ENCODE assay signal across 10 cellular contexts in genomic region chr2:120594856-120595685, GRCh38.
DNase-seq lines count a peak whose midpoint lies in the region; ATAC-seq and TF ChIP-seq lines count a peak whose summit lies in the region.
"Had no signal": no experiment of that assay in that cellular context is flagged by ENCODE, and none has a peak within 500 bp of the region (broad histone marks: within the 10 kb centered on the region; RNA-seq: fewer than 3 reads in every experiment).

No MANE protein-coding gene starts in this region.

- DNase-seq in DMS 273 (lab: John Stamatoyannopoulos, UW; ENCODE audit: unreplicated experiment) (peak; percentile 36), DMS 273 treated with DMSO at 0.1 percent for 48 hours (lab: John Stamatoyannopoulos, UW) (no peak), NCI-H2196 treated with DMSO at 0.1 percent for 48 hours (lab: John Stamatoyannopoulos, UW; ENCODE audit: unreplicated experiment) (peak; percentile 24), foreskin keratinocyte (peak; percentile 31 to 48), spleen (peak; percentile 53), GM20000 (ENCODE audit: low spot score) (no peak), OCI-LY7 (ENCODE audit: low spot score) (no peak)
- DNase-seq: T1000 had no signal

- H3K4me2 ChIP-seq in OCI-LY7 (ENCODE audit: low read length), result no peak overlapping the region

- POLR2A ChIA-PET in OCI-LY7 (lab: Charles Lee), result no interaction called here

- no peak for TF ChIP-seq CTCF in foreskin keratinocyte (conservative IDR thresholded peaks at IDR 0.05)
- TF ChIP-seq CTCF in spleen (IDR thresholded peaks at IDR 0.05 in 8 of 11, conservative IDR thresholded peaks at IDR 0.05 in 3 of 11), result no peak
- TF ChIP-seq CTCF in GM20000 (IDR thresholded peaks at IDR 0.05; ENCODE audit: extremely low read depth, missing control alignments), result no peak
- TF ChIP-seq CTCF in OCI-LY7 (conservative IDR thresholded peaks at IDR 0.05; ENCODE audit: low read length), result no peak

- H3K27me3 ChIP-seq in foreskin keratinocyte, result peaks cover 5% of the 10 kb centered on the region
- peaks cover 0 to 41% (median 0%) of the 10 kb centered on the region in 7 donors for H3K27me3 ChIP-seq in spleen (replicated peaks in 1 of 7)

- H3K36me3 ChIP-seq in spleen (no peaks in the 10 kb centered on the region), OCI-LY7 (ENCODE audit: insufficient read depth, low read length) (no peaks in the 10 kb centered on the region)

- no peaks in the 10 kb centered on the region for H4K20me1 ChIP-seq in OCI-LY7 (ENCODE audit: insufficient read depth, low read length)

- peaks cover 6% of the 10 kb centered on the region for H3K4me1 ChIP-seq in foreskin keratinocyte
- no peaks in the 10 kb centered on the region for H3K4me1 ChIP-seq in spleen
- H3K4me1 ChIP-seq in OCI-LY7 (ENCODE audit: insufficient read depth, low read length, poor library complexity, severe bottlenecking), result no peaks in the 10 kb centered on the region

- no peak overlapping the region for H3K27ac ChIP-seq in foreskin keratinocyte
- H3K27ac ChIP-seq in spleen, result no peak overlapping the region
- no peak overlapping the region for H3K27ac ChIP-seq in OCI-LY7 (ENCODE audit: low read depth, low read length, poor library complexity, severe bottlenecking)
- H3K27ac ChIP-seq: 22Rv1 had no signal

- no TSS peak for BruUV-seq in OCI-LY7 (replicated peaks; lab: Mats Ljungman, UMichigan)

- H2AFZ ChIP-seq in OCI-LY7 (ENCODE audit: low read length), result no peak overlapping the region

- ATAC-seq in foreskin keratinocyte (peak; percentile 88), HG03342 (IDR thresholded peaks at IDR 0.05; ENCODE audit: unreplicated experiment) (no peak)

- H3K9me2 ChIP-seq in OCI-LY7 (ENCODE audit: insufficient read depth, low read length), result no peaks in the 10 kb centered on the region

- CTCF ChIA-PET in OCI-LY7 (lab: Charles Lee; ENCODE audit: unreplicated experiment), result interaction anchor here (0.9 kb wide), 1 partner anchor 32 kb away, joined by 4 read pairs; no protein-coding TSS in a partner anchor

- 75 to 89% (median 80%) methylated on average over 7 to 8 of the region's 8 CpGs for WGBS in spleen, 5 donors

- no peaks in the 10 kb centered on the region for H3K79me2 ChIP-seq in OCI-LY7 (ENCODE audit: insufficient read depth, low read depth, low read length)

- H3K4me3 ChIP-seq in spleen (no peak overlapping the region), OCI-LY7 (ENCODE audit: low read depth, low read length, poor library complexity, severe bottlenecking) (no peak overlapping the region)

- no peak for TF ChIP-seq POLR2A in spleen (IDR thresholded peaks at IDR 0.05)

- intact Hi-C loops in spleen (cut with DNase I; ENCODE audit: low total_unique reads) (no loop called here), OCI-LY7 (cut with micrococcal nuclease; ENCODE audit: unreplicated experiment) (no loop called here)

- H3K9me3 ChIP-seq in spleen (peaks cover 0 to 5% (median 0%) of the 10 kb centered on the region in 8 donors), OCI-LY7 (ENCODE audit: low read length) (no peaks in the 10 kb centered on the region)

Comparison
In these comparisons a context has a peak if more than half of its experiments do, and no peak if none do; other contexts are left out.
1. DNase-seq: peak in DMS 273 (single experiment), NCI-H2196 treated with DMSO at 0.1 percent for 48 hours (single experiment), foreskin keratinocyte (2 of 2) and spleen (single experiment); none in DMS 273 treated with DMSO at 0.1 percent for 48 hours (single experiment), GM20000 (single experiment) and OCI-LY7 (single experiment).